Comparison of ENCODE assay signal across 15 cellular contexts in genomic region chr13:59326717-59327116, GRCh38.
DNase-seq lines count a peak whose midpoint lies in the region; ATAC-seq and TF ChIP-seq lines count a peak whose summit lies in the region.
"Had no signal": no experiment of that assay in that cellular context is flagged by ENCODE, and none has a peak within 500 bp of the region (broad histone marks: within the 10 kb centered on the region; RNA-seq: fewer than 3 reads in every experiment).

No MANE protein-coding gene starts in this region.

- peak overlapping the region in 1 of 2 experiments; percentile 73 for H3K18ac ChIP-seq in mesenchymal stem cell (ENCODE audit: low read depth in 1 of 2, low read length in 2 of 2)

- peak; percentile 91 for ATAC-seq in body of pancreas
- no peak for ATAC-seq in HG03520 (IDR thresholded peaks at IDR 0.05; ENCODE audit: unreplicated experiment)
- ATAC-seq: A549; CD8-positive, alpha-beta T cell had no signal

- H3K9ac ChIP-seq in mesenchymal stem cell (ENCODE audit: low read length), result no peak overlapping the region
- H3K9ac ChIP-seq: BLaER1 treated with 17β-estradiol and CSF1 and Interleukin-3, amounts not matched to agents 10 nM and 100 nM had no signal

- intact Hi-C loops in body of pancreas (cut with DNase I), result no loop called here

- WGBS in body of pancreas, 2 donors, result 42 to 43% methylated on average over 1 of the region's 1 CpG
- 100% methylated on average over 1 of the region's 1 CpG for WGBS in mesenchymal stem cell

- no peak overlapping the region for H2AFZ ChIP-seq in mesenchymal stem cell (ENCODE audit: low read depth, low read length)

- no peak overlapping the region for H3K4me2 ChIP-seq in mesenchymal stem cell (ENCODE audit: low read length, poor library complexity, severe bottlenecking)
- H3K4me2 ChIP-seq: A549; BLaER1 treated with 17β-estradiol and CSF1 and Interleukin-3, amounts not matched to agents 10 nM and 100 nM had no signal

- no peak overlapping the region for H3K23ac ChIP-seq in mesenchymal stem cell (ENCODE audit: low read length in 2 of 2)

- H3K4me3 ChIP-seq in body of pancreas (no peak overlapping the region), mesenchymal stem cell (ENCODE audit: insufficient read depth in 1 of 2, low read depth in 1 of 2, low read length in 2 of 2) (no peak overlapping the region)
- H3K4me3 ChIP-seq: A549; BLaER1 treated with 17β-estradiol and CSF1 and Interleukin-3, amounts not matched to agents 10 nM and 100 nM had no signal

- no peaks in the 10 kb centered on the region for H3K9me3 ChIP-seq in body of pancreas
- H3K9me3 ChIP-seq in mesenchymal stem cell (ENCODE audit: control insufficient read depth, low read length), result no peaks in the 10 kb centered on the region
- H3K9me3 ChIP-seq: A549; BLaER1 treated with 17β-estradiol and CSF1 and Interleukin-3, amounts not matched to agents 10 nM and 100 nM; Caco-2 had no signal

- DNase-seq in body of pancreas, result peak in 3 of 4 donors; percentile 32 to 43 (median 40)
- no peak for DNase-seq in mesenchymal stem cell
- DNase-seq in RPMI8226, result no peak
- DNase-seq in GM19238 (ENCODE audit: insufficient read length, low spot score), result no peak
- DNase-seq: AML-193; Caco-2; Calu3; CD4-positive, alpha-beta T cell; CD8-positive, alpha-beta T cell; DMS79 treated with DMSO at 0.1 percent for 48 hours; GF-D8 had no signal

- no peak overlapping the region for H4K91ac ChIP-seq in mesenchymal stem cell (ENCODE audit: low read length)

- H2BK5ac ChIP-seq in mesenchymal stem cell (ENCODE audit: low read depth, low read length, poor library complexity, severe bottlenecking), result no peak overlapping the region

- no peak overlapping the region for H2BK120ac ChIP-seq in mesenchymal stem cell (ENCODE audit: low read depth, low read length)

- H3K36me3 ChIP-seq in body of pancreas (replicated peaks in 1 of 2; ENCODE audit: insufficient read depth in 1 of 2, low read depth in 2 of 2) (no peaks in the 10 kb centered on the region), mesenchymal stem cell (ENCODE audit: control insufficient read depth in 1 of 2, insufficient read depth in 2 of 2, low read depth in 1 of 2, low read length in 2 of 2) (no peaks in the 10 kb centered on the region)
- H3K36me3 ChIP-seq: BLaER1 treated with 17β-estradiol and CSF1 and Interleukin-3, amounts not matched to agents 10 nM and 100 nM had no signal

- H2AK5ac ChIP-seq in mesenchymal stem cell (ENCODE audit: low read length, severe bottlenecking), result no peak overlapping the region

- H3K4ac ChIP-seq in mesenchymal stem cell (ENCODE audit: low read depth in 1 of 2, low read length in 2 of 2), result no peak overlapping the region

- H3K27me3 ChIP-seq in body of pancreas (no peaks in the 10 kb centered on the region), mesenchymal stem cell (ENCODE audit: control insufficient read depth in 1 of 2, insufficient read depth in 1 of 2, low read length in 2 of 2) (no peaks in the 10 kb centered on the region)
- H3K27me3 ChIP-seq: BLaER1 treated with 17β-estradiol and CSF1 and Interleukin-3, amounts not matched to agents 10 nM and 100 nM had no signal

- TF ChIP-seq CTCF in body of pancreas (IDR thresholded peaks at IDR 0.05), result no peak

- H2BK15ac ChIP-seq in mesenchymal stem cell (ENCODE audit: low read depth, poor library complexity, severe bottlenecking), result no peak overlapping the region

- H3K79me1 ChIP-seq in mesenchymal stem cell (replicated peaks; ENCODE audit: low read length, poor library complexity, severe bottlenecking), result no peaks in the 10 kb centered on the region

- H3K4me1 ChIP-seq in body of pancreas (peaks cover 39% of the 10 kb centered on the region), mesenchymal stem cell (ENCODE audit: control insufficient read depth, insufficient read depth, low read depth, low read length) (no peaks in the 10 kb centered on the region)
- H3K4me1 ChIP-seq: A549; BLaER1 treated with 17β-estradiol and CSF1 and Interleukin-3, amounts not matched to agents 10 nM and 100 nM; Caco-2 had no signal

- peak overlapping the region in 3 of 4 donors; percentile 3 to 41 (median 10) for H3K27ac ChIP-seq in body of pancreas
- no peak overlapping the region for H3K27ac ChIP-seq in mesenchymal stem cell (ENCODE audit: low read length, poor library complexity, severe bottlenecking)
- H3K27ac ChIP-seq: A549; BLaER1 treated with 17β-estradiol and CSF1 and Interleukin-3, amounts not matched to agents 10 nM and 100 nM; C4-2B had no signal

- peak overlapping the region; percentile 84 for H4K8ac ChIP-seq in mesenchymal stem cell (ENCODE audit: low read length)

- H2BK12ac ChIP-seq in mesenchymal stem cell (ENCODE audit: low read length in 2 of 2), result no peak overlapping the region

- H3K14ac ChIP-seq in mesenchymal stem cell (ENCODE audit: low read length in 2 of 2), result no peak overlapping the region

- no peak for TF ChIP-seq POLR2A in body of pancreas (IDR thresholded peaks at IDR 0.05)

Comparison
In these comparisons a context has a peak if more than half of its experiments do, and no peak if none do; other contexts are left out.
1. DNase-seq: peak in body of pancreas (3 of 4); none in mesenchymal stem cell (single experiment), RPMI8226 (single experiment) and GM19238 (single experiment).